17 cellular contexts compared by ENCODE assay signal in the genomic region with DNA sequence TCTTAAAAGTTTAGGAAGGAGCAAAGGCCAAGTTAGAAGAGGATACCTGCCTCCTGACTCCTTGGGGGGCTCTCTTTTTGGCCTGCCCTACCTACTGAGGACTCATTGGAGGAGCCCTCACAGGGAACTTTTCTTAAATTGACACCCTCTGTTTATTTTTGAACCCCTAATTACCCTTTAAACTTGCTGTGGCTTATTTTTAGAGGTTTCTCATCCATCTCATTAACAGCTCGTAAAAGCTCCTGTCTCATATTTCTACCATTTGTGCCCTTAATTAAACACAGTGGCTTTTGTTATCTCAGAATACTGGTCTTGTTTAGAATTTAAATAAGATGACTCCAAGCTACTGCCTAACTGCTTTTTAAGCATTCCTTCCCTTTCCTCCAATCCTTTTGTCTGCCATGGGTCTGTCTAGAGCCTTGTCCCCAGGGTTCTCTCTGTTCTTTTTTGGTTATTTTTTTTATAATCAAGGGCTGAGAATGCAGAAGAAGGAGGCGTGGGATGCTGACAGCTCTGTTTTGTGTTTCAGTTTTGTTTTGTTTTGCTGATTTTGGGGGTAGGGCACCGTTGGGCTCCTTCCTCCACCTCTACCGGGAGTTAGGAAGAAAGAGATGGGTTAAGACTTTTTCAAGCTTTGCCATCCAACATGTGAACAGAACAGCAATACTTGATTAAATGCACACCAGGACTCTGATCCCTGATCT.
A peak's percentile ranks its signal among the peaks of the same experiment; 100 is the strongest.
DNase-seq lines count a peak whose midpoint lies in the region; ATAC-seq, FAIRE-seq and TF ChIP-seq lines count a peak whose summit lies in the region.
"Had no signal": no experiment of that assay in that cellular context is flagged by ENCODE, and none has a peak within 500 bp of the region (broad histone marks: within the 10 kb centered on the region; RNA-seq: fewer than 3 reads in every experiment).

No MANE protein-coding gene starts in this region.

- DNase-seq in NCI-H2107 treated with DMSO at 0.1 percent for 48 hours (lab: John Stamatoyannopoulos, UW; ENCODE audit: unreplicated experiment) = peak; percentile 33
- no peak for DNase-seq in NCI-H2107 (lab: John Stamatoyannopoulos, UW)
- peak; percentile 49 for DNase-seq in H7
- DNase-seq in NT2/D1 (ENCODE audit: low read depth, low spot score) = peak; percentile 89
- peak; percentile 27 for DNase-seq in medulla oblongata (ENCODE audit: extremely low spot score)
- no peak for DNase-seq in D721Med (ENCODE audit: insufficient read length, low spot score)
- DNase-seq in AG08395 (ENCODE audit: low spot score) = no peak
- DNase-seq: activated CD8-positive, alpha-beta T cell treated with anti-CD3 and anti-CD28 coated beads for 36 hours; CD8-positive, alpha-beta T cell; effector memory CD8-positive, alpha-beta T cell; left ventricle myocardium inferior; MV-4-11; NCI-H2227 treated with DMSO at 0.1 percent for 48 hours; stimulated activated CD4-positive, alpha-beta T cell treated with anti-CD3 and anti-CD28 coated beads, Interleukin-12 subunit alpha, Interleukin-12 subunit beta, amount 100 ng/mL, for 4 hours had no signal

- H3K36me3 ChIP-seq in H7 (replicated peaks; ENCODE audit: control insufficient read depth, insufficient read depth, low read length) (no peaks in the 10 kb centered on the region), NT2/D1 (ENCODE audit: insufficient read depth, insufficient read length, low read length) (no peaks in the 10 kb centered on the region)
- H3K36me3 ChIP-seq: cardiac muscle cell, left ventricle myocardium inferior had no signal

- H3K4me3 ChIP-seq in H7 (ENCODE audit: insufficient read depth, low read depth, low read length) (no peak overlapping the region), NT2/D1 (ENCODE audit: insufficient read length, low read depth) (no peak overlapping the region)
- H3K4me3 ChIP-seq: cardiac muscle cell, left ventricle myocardium inferior had no signal

- peaks cover 3% of the 10 kb centered on the region; the same call in 1 of the 2 replicates for H3K9me3 ChIP-seq in NT2/D1 (ENCODE audit: insufficient read depth, low read length)

- TF ChIP-seq CTCF in D721Med (IDR thresholded peaks at IDR 0.05; ENCODE audit: insufficient read depth, missing control alignments) = no peak

- ATAC-seq in GM21717 (IDR thresholded peaks at IDR 0.05; ENCODE audit: unreplicated experiment) = no peak
- ATAC-seq: activated CD8-positive, alpha-beta T cell treated with anti-CD3 and anti-CD28 coated beads for 36 hours; CD8-positive, alpha-beta T cell; effector memory CD8-positive, alpha-beta T cell had no signal

- H3K4me1 ChIP-seq in NT2/D1 (ENCODE audit: insufficient read depth, insufficient read length) = peaks cover 31% of the 10 kb centered on the region

- FAIRE-seq in D721Med (lab: Jason Lieb, UNC) = no peak
- FAIRE-seq: A204.1 had no signal

- peak overlapping the region; percentile 37 for H3K9ac ChIP-seq in NT2/D1 (ENCODE audit: insufficient read length, low read depth)

- H3K27me3 ChIP-seq in H7 (ENCODE audit: control insufficient read depth, insufficient read depth, low read length) = peaks cover 5% of the 10 kb centered on the region; the same call in 1 of the 2 replicates
- H3K27me3 ChIP-seq in NT2/D1 (ENCODE audit: insufficient read depth, insufficient read length) = no peaks in the 10 kb centered on the region

Comparison
In these comparisons a context has a peak if more than half of its experiments do, and no peak if none do; other contexts are left out.
1. DNase-seq: peak in NCI-H2107 treated with DMSO at 0.1 percent for 48 hours (single experiment), H7 (single experiment), NT2/D1 (single experiment) and medulla oblongata (single experiment); none in NCI-H2107 (single experiment), D721Med (single experiment) and AG08395 (single experiment).